10 cellular contexts compared by ENCODE assay signal in the genomic region with DNA sequence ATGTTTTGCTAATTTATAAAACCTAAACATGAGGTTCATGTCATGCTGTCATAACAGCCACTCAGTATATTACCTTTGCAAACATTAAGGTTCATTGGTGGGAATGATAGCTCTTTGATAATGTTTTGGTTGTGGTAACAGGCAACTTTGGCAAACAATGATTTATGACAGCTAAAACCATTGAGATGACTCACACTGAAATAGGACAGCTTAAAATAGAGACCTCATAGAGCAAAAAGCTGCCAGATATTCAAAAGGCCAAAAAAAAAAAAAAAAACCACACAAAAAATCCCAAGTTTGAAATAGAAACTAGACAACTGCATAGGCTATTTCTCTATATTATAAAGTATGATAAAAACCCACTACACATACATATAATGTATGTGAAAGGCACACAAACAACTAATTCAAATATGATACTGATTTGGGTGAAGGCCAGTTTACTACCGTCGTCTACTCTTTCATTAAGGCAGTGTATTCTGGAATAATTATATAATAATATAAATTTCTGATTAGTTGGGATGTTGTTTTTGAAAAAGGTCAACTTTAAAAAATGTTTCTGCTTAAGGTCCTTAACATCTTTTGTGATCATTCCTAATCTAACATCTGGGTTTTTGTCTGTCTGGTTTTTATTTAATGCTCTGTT.
DNase-seq lines count a peak whose midpoint lies in the region; ATAC-seq lines count a peak whose summit lies in the region.
"Had no signal": no experiment of that assay in that cellular context is flagged by ENCODE, and none has a peak within 500 bp of the region (broad histone marks: within the 10 kb centered on the region; RNA-seq: fewer than 3 reads in every experiment).

No MANE protein-coding gene starts in this region.

- H3K27me3 Mint-ChIP-seq in activated T-cell treated with anti-CD3 and anti-CD28 coated beads, Interleukin-2, amount 50 U/mL, for 24 hours = no peaks in the 10 kb centered on the region
- H3K27me3 Mint-ChIP-seq: activated CD4-positive, alpha-beta T cell treated with anti-CD3 and anti-CD28 coated beads for 36 hours had no signal

- ATAC-seq in GM18868 (IDR thresholded peaks at IDR 0.05; ENCODE audit: unreplicated experiment) = peak; percentile 94
- peak; percentile 67 for ATAC-seq in HG02938 (IDR thresholded peaks at IDR 0.05; ENCODE audit: unreplicated experiment)
- ATAC-seq: activated CD4-positive, alpha-beta T cell treated with anti-CD3 and anti-CD28 coated beads for 36 hours had no signal

- H3K36me3 ChIP-seq in SJSA1 = no peaks in the 10 kb centered on the region
- H3K36me3 ChIP-seq in effector memory CD4-positive, alpha-beta T cell (ENCODE audit: control insufficient read depth, insufficient read depth, low read length) = no peaks in the 10 kb centered on the region

- peaks cover 18% of the 10 kb centered on the region for H3K4me1 ChIP-seq in SJSA1 (replicated peaks)
- no peaks in the 10 kb centered on the region for H3K4me1 ChIP-seq in effector memory CD4-positive, alpha-beta T cell (ENCODE audit: control insufficient read depth, insufficient read depth, low read length, poor library complexity, severe bottlenecking)

- no peaks in the 10 kb centered on the region for H3K36me3 Mint-ChIP-seq in activated T-cell treated with anti-CD3 and anti-CD28 coated beads, Interleukin-2, amount 50 U/mL, for 24 hours (ENCODE audit: low read depth)

- H3K27ac ChIP-seq in SJSA1 = peak overlapping the region; percentile 18
- no peak overlapping the region for H3K27ac ChIP-seq in effector memory CD4-positive, alpha-beta T cell (ENCODE audit: insufficient read depth, low read length, poor library complexity, severe bottlenecking)

- no peaks in the 10 kb centered on the region for H3K9me3 Mint-ChIP-seq in activated T-cell treated with anti-CD3 and anti-CD28 coated beads, Interleukin-2, amount 50 U/mL, for 24 hours

- no peaks in the 10 kb centered on the region for H3K4me1 Mint-ChIP-seq in activated T-cell treated with anti-CD3 and anti-CD28 coated beads, Interleukin-2, amount 50 U/mL, for 24 hours (ENCODE audit: low read depth)
- H3K4me1 Mint-ChIP-seq: activated CD4-positive, alpha-beta T cell treated with anti-CD3 and anti-CD28 coated beads for 36 hours had no signal

- H3K4me3 ChIP-seq in SJSA1 = no peak overlapping the region
- no peak overlapping the region for H3K4me3 ChIP-seq in effector memory CD4-positive, alpha-beta T cell (ENCODE audit: insufficient read depth, low read depth, low read length, poor library complexity, severe bottlenecking)

- H3K27me3 ChIP-seq in SJSA1 (replicated peaks) = no peaks in the 10 kb centered on the region
- no peaks in the 10 kb centered on the region for H3K27me3 ChIP-seq in effector memory CD4-positive, alpha-beta T cell (replicated peaks; ENCODE audit: control insufficient read depth, insufficient read depth, low read length, poor library complexity, severe bottlenecking)

- H3K27ac Mint-ChIP-seq in activated T-cell treated with anti-CD3 and anti-CD28 coated beads, Interleukin-2, amount 50 U/mL, for 24 hours = no peak overlapping the region
- H3K27ac Mint-ChIP-seq: activated CD4-positive, alpha-beta T cell treated with anti-CD3 and anti-CD28 coated beads for 36 hours had no signal

- DNase-seq in SJSA1 (ENCODE audit: low read depth in 1 of 2, low spot score in 2 of 2) (peak in 1 of 2 experiments; percentile 30), stromal cell of bone marrow (ENCODE audit: low read depth) (peak; percentile 59), NCI-H524 treated with DMSO at 0.1 percent for 48 hours (lab: John Stamatoyannopoulos, UW) (no peak)
- no peak for DNase-seq in activated T-cell treated with anti-CD3 and anti-CD28 coated beads, Interleukin-2, amount 50 U/mL, for 24 hours
- DNase-seq in effector memory CD4-positive, alpha-beta T cell = no peak
- DNase-seq: activated CD4-positive, alpha-beta T cell treated with anti-CD3 and anti-CD28 coated beads for 36 hours; caudate nucleus; NCI-H748 treated with DMSO at 0.1 percent for 48 hours had no signal

- H3K9me3 ChIP-seq in SJSA1 (replicated peaks) = no peaks in the 10 kb centered on the region
- H3K9me3 ChIP-seq in effector memory CD4-positive, alpha-beta T cell (ENCODE audit: control insufficient read depth, low read length) = no peaks in the 10 kb centered on the region

- H3K4me3 Mint-ChIP-seq in activated T-cell treated with anti-CD3 and anti-CD28 coated beads, Interleukin-2, amount 50 U/mL, for 24 hours = no peak overlapping the region
- H3K4me3 Mint-ChIP-seq: activated CD4-positive, alpha-beta T cell treated with anti-CD3 and anti-CD28 coated beads for 36 hours had no signal
